8 cellular contexts compared by ENCODE assay signal in the genomic region with DNA sequence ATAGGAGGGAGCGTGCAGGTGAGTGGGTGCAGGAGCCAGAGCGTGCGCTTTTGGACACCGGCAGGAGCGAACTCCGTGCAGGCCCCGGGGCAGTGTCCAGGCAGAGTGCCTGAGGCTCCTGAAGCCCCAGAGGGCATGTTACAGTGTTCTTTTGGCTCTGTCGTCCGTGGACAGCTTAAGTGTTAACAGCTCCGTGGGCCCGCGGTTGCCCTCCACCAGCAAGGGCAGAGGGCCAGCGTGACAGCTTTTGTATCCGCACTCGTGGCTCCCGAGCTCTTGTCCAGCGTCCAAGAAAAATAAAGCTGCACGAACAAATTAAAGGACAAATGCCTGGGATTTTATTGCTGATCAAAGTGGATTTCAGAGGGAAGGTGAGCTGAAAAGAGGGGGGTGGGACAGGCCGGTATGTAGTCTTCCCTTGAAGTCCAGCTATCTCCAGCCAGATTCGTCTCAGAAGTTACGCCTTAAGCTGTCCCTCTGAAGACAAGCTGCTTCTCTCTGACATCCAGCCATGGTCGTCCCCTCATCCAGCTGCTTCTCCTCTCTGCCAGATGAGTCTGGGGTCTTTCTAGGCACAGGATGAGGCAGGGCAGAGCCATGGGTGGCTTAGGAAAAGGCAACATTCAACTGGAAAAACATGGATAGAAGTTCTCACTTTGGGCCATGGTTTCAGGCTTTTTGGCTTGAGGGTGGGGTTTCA. TPM values are rescaled to one million over a fixed set of nuclear protein-coding genes. Genes with fewer than 3 reads are reported as not detected.
DNase-seq lines count a peak whose midpoint lies in the region; ATAC-seq, FAIRE-seq and TF ChIP-seq lines count a peak whose summit lies in the region.

No MANE protein-coding gene starts in this region.

- intact Hi-C loops in kidney (cut with DNase I) = no loop called here

- peak overlapping the region; percentile 98 for H3K4me3 Mint-ChIP-seq in activated naive CD8-positive, alpha-beta T cell treated with anti-CD3 and anti-CD28 coated beads, Interleukin-2, amount 10 ng/mL, durations not matched to agents 7 days and 5 days

- H3K36me3 Mint-ChIP-seq in activated naive CD8-positive, alpha-beta T cell treated with anti-CD3 and anti-CD28 coated beads, Interleukin-2, amount 10 ng/mL, durations not matched to agents 7 days and 5 days = peaks cover 4% of the 10 kb centered on the region

- DNase-seq in DMS79 treated with DMSO at 0.1 percent for 48 hours (lab: John Stamatoyannopoulos, UW) (peak; percentile 52), DMS79 (lab: John Stamatoyannopoulos, UW) (no peak), kidney (no peak), MV-4-11 (lab: John Stamatoyannopoulos, UW) (no peak), NOMO-1 treated with dmso at 0.1 percent for 144 hours (lab: John Stamatoyannopoulos, UW; ENCODE audit: unreplicated experiment) (no peak), DMS53 (lab: John Stamatoyannopoulos, UW) (no peak)
- DNase-seq in activated naive CD8-positive, alpha-beta T cell treated with anti-CD3 and anti-CD28 coated beads, Interleukin-2, amount 10 ng/mL, durations not matched to agents 7 days and 5 days = no peak

- H3K4me1 ChIP-seq in kidney (ENCODE audit: control insufficient read depth in 1 of 2, insufficient read depth in 1 of 2, low read depth in 1 of 2, low read length in 2 of 2) (peaks cover 6 to 18% of the 10 kb centered on the region in 2 donors), stomach smooth muscle (ENCODE audit: control insufficient read depth, insufficient read depth, low read length) (peaks cover 31% of the 10 kb centered on the region)

- TF ChIP-seq CTCF in kidney (IDR thresholded peaks at IDR 0.05; ENCODE audit: borderline replicate concordance, extremely low read depth, insufficient read depth) = no peak

- H3K27ac Mint-ChIP-seq in activated naive CD8-positive, alpha-beta T cell treated with anti-CD3 and anti-CD28 coated beads, Interleukin-2, amount 10 ng/mL, durations not matched to agents 7 days and 5 days = peak overlapping the region; percentile 98

- H3K9me3 Mint-ChIP-seq in activated naive CD8-positive, alpha-beta T cell treated with anti-CD3 and anti-CD28 coated beads, Interleukin-2, amount 10 ng/mL, durations not matched to agents 7 days and 5 days = no peaks in the 10 kb centered on the region

- POLR2A ChIA-PET in activated naive CD8-positive, alpha-beta T cell treated with anti-CD3 and anti-CD28 coated beads, Interleukin-2, amount 10 ng/mL, durations not matched to agents 7 days and 5 days (lab: Charles Lee) = interaction anchor here (0.8 to 3.1 kb wide), 12 partner anchors 7 to 199 kb away, joined by 3 to 21 read pairs (median 4); partner anchors contain the start of genes PRPF19 and ZP1

- no peaks in the 10 kb centered on the region for H3K9me3 ChIP-seq in kidney (ENCODE audit: control insufficient read depth in 1 of 2, low read length in 2 of 2)
- H3K9me3 ChIP-seq in stomach smooth muscle (ENCODE audit: control insufficient read depth in 2 of 2, low read length in 2 of 2) = no peaks in the 10 kb centered on the region

- ATAC-seq in activated naive CD8-positive, alpha-beta T cell treated with anti-CD3 and anti-CD28 coated beads, Interleukin-2, amount 10 ng/mL, durations not matched to agents 7 days and 5 days (ENCODE audit: low read depth) = no peak

- H3K36me3 ChIP-seq in kidney (ENCODE audit: control insufficient read depth in 1 of 2, insufficient read depth in 2 of 2, low read length in 2 of 2) (no peaks in the 10 kb centered on the region), stomach smooth muscle (ENCODE audit: control insufficient read depth in 2 of 2, insufficient read depth in 2 of 2, low read length in 2 of 2) (no peaks in the 10 kb centered on the region)

- peak overlapping the region; percentile 90 to 94 for H3K4me3 ChIP-seq in kidney (ENCODE audit: low read length in 2 of 2)
- peak overlapping the region; percentile 89 to 92 for H3K4me3 ChIP-seq in stomach smooth muscle (ENCODE audit: low read length in 2 of 2)

- no peaks in the 10 kb centered on the region for H3K27me3 Mint-ChIP-seq in activated naive CD8-positive, alpha-beta T cell treated with anti-CD3 and anti-CD28 coated beads, Interleukin-2, amount 10 ng/mL, durations not matched to agents 7 days and 5 days

- H3K9ac ChIP-seq in kidney (ENCODE audit: low read length in 2 of 2) = peak overlapping the region in 1 of 2 donors; percentile 92
- peak overlapping the region; percentile 99 to 100 for H3K9ac ChIP-seq in stomach smooth muscle (ENCODE audit: low read length in 2 of 2)

- peaks cover 43% of the 10 kb centered on the region for H3K4me1 Mint-ChIP-seq in activated naive CD8-positive, alpha-beta T cell treated with anti-CD3 and anti-CD28 coated beads, Interleukin-2, amount 10 ng/mL, durations not matched to agents 7 days and 5 days

- H3K27me3 ChIP-seq in stomach smooth muscle (ENCODE audit: control insufficient read depth in 1 of 2, insufficient read depth in 2 of 2, low read length in 2 of 2) = peaks cover 3% of the 10 kb centered on the region in 2 donors

- H3K27ac ChIP-seq in kidney (ENCODE audit: low read depth in 2 of 2, low read length in 2 of 2) = peak overlapping the region; percentile 95 to 98
- H3K27ac ChIP-seq in stomach smooth muscle (ENCODE audit: low read length) = peak overlapping the region; percentile 97

- FAIRE-seq in kidney (lab: Jason Lieb, UNC) = no peak

RNA-seq across cellular contexts. Expression of gene TMEM109, which starts 1.0 kb away (rescaled TPM):
- total RNA-seq in activated naive CD8-positive, alpha-beta T cell treated with anti-CD3 and anti-CD28 coated beads, Interleukin-2, amount 10 ng/mL, durations not matched to agents 7 days and 5 days = 100 to 1,000 TPM in 1 of 2 experiments, 10 to 100 TPM in 1; 97.8 to 102 TPM
- 130 TPM for total RNA-seq in kidney
- polyA plus RNA-seq in kidney (ENCODE audit: insufficient read depth, low read depth, low replicate concordance) = 139 TPM

RNA-seq across cellular contexts. Expression of gene PRPF19, which starts 6.6 kb away (rescaled TPM):
- 100 to 1,000 TPM in 1 of 2 experiments, 10 to 100 TPM in 1; 97.7 to 103 TPM for total RNA-seq in activated naive CD8-positive, alpha-beta T cell treated with anti-CD3 and anti-CD28 coated beads, Interleukin-2, amount 10 ng/mL, durations not matched to agents 7 days and 5 days
- 72.1 TPM for total RNA-seq in kidney
- polyA plus RNA-seq in kidney (ENCODE audit: insufficient read depth, low read depth, low replicate concordance) = 70.7 TPM

RNA-seq across cellular contexts. Expression of gene TMEM132A, which starts 11.3 kb away (rescaled TPM):
- 1 to 10 TPM in 1 of 2 experiments, under 1 TPM in 1; 0.80 to 1.3 TPM for total RNA-seq in activated naive CD8-positive, alpha-beta T cell treated with anti-CD3 and anti-CD28 coated beads, Interleukin-2, amount 10 ng/mL, durations not matched to agents 7 days and 5 days
- 19.1 TPM for total RNA-seq in kidney
- 17.2 TPM for polyA plus RNA-seq in kidney (ENCODE audit: insufficient read depth, low read depth, low replicate concordance)

RNA-seq across cellular contexts. Expression of gene SLC15A3, which starts 39.0 kb away (rescaled TPM):
- 1 to 10 TPM; 7.2 to 7.4 TPM for total RNA-seq in activated naive CD8-positive, alpha-beta T cell treated with anti-CD3 and anti-CD28 coated beads, Interleukin-2, amount 10 ng/mL, durations not matched to agents 7 days and 5 days
- total RNA-seq in kidney = 27.0 TPM
- 26.6 TPM for polyA plus RNA-seq in kidney (ENCODE audit: insufficient read depth, low read depth, low replicate concordance)

RNA-seq across cellular contexts. Expression of gene ZP1, which starts 45.7 kb away (rescaled TPM):
- under 1 TPM; 0.44 to 0.60 TPM for total RNA-seq in activated naive CD8-positive, alpha-beta T cell treated with anti-CD3 and anti-CD28 coated beads, Interleukin-2, amount 10 ng/mL, durations not matched to agents 7 days and 5 days
- total RNA-seq in kidney = not detected
- polyA plus RNA-seq in kidney (ENCODE audit: insufficient read depth, low read depth, low replicate concordance) = not detected
